In genomic region chr18:13223341-13224148, GRCh38 we compare ENCODE assay signal across 11 cellular contexts. TPM values are rescaled to one million over a fixed set of nuclear protein-coding genes. Genes with fewer than 3 reads are reported as not detected.
DNase-seq lines count a peak whose midpoint lies in the region; ATAC-seq and TF ChIP-seq lines count a peak whose summit lies in the region.
"Had no signal": no experiment of that assay in that cellular context is flagged by ENCODE, and none has a peak within 500 bp of the region (broad histone marks: within the 10 kb centered on the region; RNA-seq: fewer than 3 reads in every experiment).

No MANE protein-coding gene starts in this region.

- ATAC-seq in upper lobe of left lung (ENCODE audit: low FRiP score in 2 of 2) (no peak), GM23338 (no peak)

- no peaks in the 10 kb centered on the region for H3F3A ChIP-seq in GM23338 (replicated peaks; ENCODE audit: low read depth)

- no peak overlapping the region for H3K9ac ChIP-seq in endodermal cell (ENCODE audit: extremely low read depth, low read length, poor library complexity, severe bottlenecking)
- H3K9ac ChIP-seq: GM23248 had no signal

- H3K36me3 Mint-ChIP-seq in endodermal cell (ENCODE audit: low read depth) (no peaks in the 10 kb centered on the region), GM23338 (ENCODE audit: low read depth) (no peaks in the 10 kb centered on the region; the same call in 2 of the 3 replicates)

- no peak overlapping the region for H3K4me3 ChIP-seq in endodermal cell (ENCODE audit: low read length)
- H3K4me3 ChIP-seq in muscle layer of duodenum (ENCODE audit: low read depth in 1 of 2, low read length in 2 of 2): peak overlapping the region in 1 of 2 donors; percentile 1
- no peak overlapping the region for H3K4me3 ChIP-seq in upper lobe of left lung
- H3K4me3 ChIP-seq in GM23338: no peak overlapping the region
- H3K4me3 ChIP-seq: GM23248 had no signal

- H3K9me3 Mint-ChIP-seq in endodermal cell (no peaks in the 10 kb centered on the region), GM23338 (no peaks in the 10 kb centered on the region)
- H3K9me3 Mint-ChIP-seq: T-helper 1 cell treated with Interleukin-12 subunit alpha and Interleukin-12 subunit beta and Interleukin-4 antibody, amounts not matched to agents 30 μg/mL and 1 μg/mL, for 36 hours had no signal

- H3K9me2 ChIP-seq in GM23338 (ENCODE audit: insufficient read depth): no peaks in the 10 kb centered on the region

- H3K27me3 ChIP-seq in endodermal cell (ENCODE audit: control insufficient read depth, insufficient read depth, low read length, poor library complexity, severe bottlenecking): peaks cover 19% of the 10 kb centered on the region
- H3K27me3 ChIP-seq in muscle layer of duodenum (ENCODE audit: low read depth, low read length): no peaks in the 10 kb centered on the region
- peaks cover 0 to 3% (median 0%) of the 10 kb centered on the region in 4 donors for H3K27me3 ChIP-seq in upper lobe of left lung
- H3K27me3 ChIP-seq in GM23338 (ENCODE audit: insufficient read depth): peaks cover 23% of the 10 kb centered on the region

- peaks cover 6% of the 10 kb centered on the region for H3K4me1 ChIP-seq in endodermal cell (ENCODE audit: control insufficient read depth, insufficient read depth, low read length)
- H3K4me1 ChIP-seq in muscle layer of duodenum (ENCODE audit: control insufficient read depth in 1 of 2, insufficient read depth in 2 of 2, low read length in 2 of 2): peaks cover 34 to 52% of the 10 kb centered on the region in 2 donors
- H3K4me1 ChIP-seq in upper lobe of left lung: peaks cover 40 to 53% (median 46%) of the 10 kb centered on the region in 4 donors
- H3K4me1 ChIP-seq in GM23338 (ENCODE audit: insufficient read depth): peaks cover 22% of the 10 kb centered on the region; the same call in 1 of the 2 replicates

- peaks cover 14% of the 10 kb centered on the region for H3K27me3 Mint-ChIP-seq in endodermal cell (ENCODE audit: insufficient read depth)
- peaks cover 23% of the 10 kb centered on the region for H3K27me3 Mint-ChIP-seq in GM23338 (ENCODE audit: insufficient read depth, low read depth, poor library complexity)

- H3K27ac ChIP-seq in endodermal cell (ENCODE audit: low read depth, low read length): peak overlapping the region; percentile 96
- peak overlapping the region; percentile 64 for H3K27ac ChIP-seq in muscle layer of duodenum (ENCODE audit: low read length)
- peak overlapping the region in 3 of 4 donors; percentile 11 to 66 (median 36) for H3K27ac ChIP-seq in upper lobe of left lung
- H3K27ac ChIP-seq in GM23338 (ENCODE audit: low read depth): no peak overlapping the region
- H3K27ac ChIP-seq: GM23248 had no signal

- no peaks in the 10 kb centered on the region for H4K20me1 ChIP-seq in GM23338 (replicated peaks; ENCODE audit: insufficient read depth)

- H3K79me2 ChIP-seq in GM23338 (replicated peaks; ENCODE audit: insufficient read depth): no peaks in the 10 kb centered on the region

- TF ChIP-seq EP300 in upper lobe of left lung (IDR thresholded peaks at IDR 0.05): no peak

- H3K9me3 ChIP-seq in endodermal cell (ENCODE audit: control insufficient read depth, low read length) (no peaks in the 10 kb centered on the region), muscle layer of duodenum (ENCODE audit: control insufficient read depth in 1 of 2, low read length in 2 of 2) (no peaks in the 10 kb centered on the region), upper lobe of left lung (no peaks in the 10 kb centered on the region)

- TF ChIP-seq CTCF in endodermal cell (conservative IDR thresholded peaks at IDR 0.05) (no peak), upper lobe of left lung (IDR thresholded peaks at IDR 0.05) (no peak), GM23338 (conservative IDR thresholded peaks at IDR 0.05; ENCODE audit: low read depth in 2 of 2) (no peak)

- H3K27ac Mint-ChIP-seq in endodermal cell: no peak overlapping the region
- no peak overlapping the region for H3K27ac Mint-ChIP-seq in GM23338
- H3K27ac Mint-ChIP-seq: T-helper 1 cell treated with Interleukin-12 subunit alpha and Interleukin-12 subunit beta and Interleukin-4 antibody, amounts not matched to agents 30 μg/mL and 1 μg/mL, for 36 hours had no signal

- H3K4me2 ChIP-seq in GM23338: no peak overlapping the region

- TF ChIP-seq POLR2A in upper lobe of left lung (IDR thresholded peaks at IDR 0.05): no peak

- H3K4me1 Mint-ChIP-seq in endodermal cell: peaks cover 32% of the 10 kb centered on the region
- H3K4me1 Mint-ChIP-seq in GM23338: peaks cover 19% of the 10 kb centered on the region

- DNase-seq in NCI-H2029 treated with DMSO at 0.1 percent for 48 hours (lab: John Stamatoyannopoulos, UW): peak; percentile 62
- DNase-seq in NCI-H2029 (lab: John Stamatoyannopoulos, UW): no peak
- no peak for DNase-seq in endodermal cell
- no peak for DNase-seq in upper lobe of left lung
- no peak for DNase-seq in NCI-H2171 treated with DMSO at 0.1 percent for 48 hours (lab: John Stamatoyannopoulos, UW)
- no peak for DNase-seq in NCI-H446 treated with DMSO at 0.1 percent for 48 hours (lab: John Stamatoyannopoulos, UW)
- DNase-seq in GM23338 (ENCODE audit: low spot score): no peak
- DNase-seq: GM23248 had no signal

- no peak overlapping the region for H2AFZ ChIP-seq in GM23338
- H2AFZ ChIP-seq: GM23248 had no signal

- 88 to 90% methylated on average over 9 to 13 of the region's 13 CpGs for WGBS in endodermal cell (ENCODE audit: insufficient coverage in 1 of 2, insufficient read length in 1 of 2), 2 experiments
- whole genome bisulfite sequencing in upper lobe of left lung, 2 donors: 61 to 72% methylated on average over 4 to 13 of the region's 13 CpGs

- H3K36me3 ChIP-seq in endodermal cell (ENCODE audit: control insufficient read depth, insufficient read depth, low read length) (no peaks in the 10 kb centered on the region), muscle layer of duodenum (ENCODE audit: control insufficient read depth in 1 of 2, insufficient read depth in 2 of 2, low read length in 2 of 2) (no peaks in the 10 kb centered on the region), upper lobe of left lung (no peaks in the 10 kb centered on the region), GM23338 (ENCODE audit: insufficient read depth) (no peaks in the 10 kb centered on the region)

- H3K4me3 Mint-ChIP-seq in endodermal cell (no peak overlapping the region), GM23338 (no peak overlapping the region)
- H3K4me3 Mint-ChIP-seq: T-helper 1 cell treated with Interleukin-12 subunit alpha and Interleukin-12 subunit beta and Interleukin-4 antibody, amounts not matched to agents 30 μg/mL and 1 μg/mL, for 36 hours had no signal

RNA-seq across cellular contexts. Expression of gene LDLRAD4, which starts 5.0 kb away (rescaled TPM):
- total RNA-seq in endodermal cell (10 to 100 TPM; 14.9 to 15.1 TPM), upper lobe of left lung (10 to 100 TPM; 19.5 to 26.6 (median 24.4) TPM)
- 22.2 TPM for polyA plus RNA-seq in endodermal cell (2013, experiment 1 of 2)
- 26.3 TPM for polyA plus RNA-seq in endodermal cell (2013, experiment 2 of 2)
- 1.0 and 1.9 TPM in 2 replicates for total RNA-seq in GM23338 (2014; rRNA removed; shearing (Covaris generic))
- polyA plus RNA-seq in GM23338 (2016; fragmentation: Nextera tagmentation; extraction: Ambion mirVana): 0.17 and 0.73 TPM in 2 replicates
- total RNA-seq: GM23248, LHCN-M2 had no signal
- polyA plus RNA-seq: GM23248 had no signal
